9 cellular contexts compared by ENCODE assay signal in genomic region chr9:75002422-75003023, GRCh38. TPM values are rescaled to one million over a fixed set of nuclear protein-coding genes. Genes with fewer than 3 reads are reported as not detected.
DNase-seq lines count a peak whose midpoint lies in the region; ATAC-seq and TF ChIP-seq lines count a peak whose summit lies in the region.
"Had no signal": no experiment of that assay in that cellular context is flagged by ENCODE, and none has a peak within 500 bp of the region (broad histone marks: within the 10 kb centered on the region; RNA-seq: fewer than 3 reads in every experiment).

No MANE protein-coding gene starts in this region.

- POLR2A ChIA-PET in RWPE1 (lab: Yijun Ruan, JAX; ENCODE audit: low non-redundant PET) = no interaction called here
- POLR2A ChIA-PET in activated CD4-positive, alpha-beta memory T cell treated with anti-CD3 and anti-CD28 coated beads, Interleukin-2, amount 10 ng/mL, durations not matched to agents 7 days and 5 days (lab: Charles Lee) = interaction anchor here (3.4 kb wide), 1 partner anchor 50 kb away, joined by 10 read pairs; the partner anchor contains the start of gene C9orf40

- no peak overlapping the region for H3K27ac Mint-ChIP-seq in activated CD4-positive, alpha-beta memory T cell treated with anti-CD3 and anti-CD28 coated beads, Interleukin-2, amount 10 ng/mL, durations not matched to agents 7 days and 5 days
- H3K27ac Mint-ChIP-seq: activated T-cell treated with anti-CD3 and anti-CD28 coated beads, Interleukin-2, amount 50 U/mL, for 24 hours had no signal

- H3K4me3 Mint-ChIP-seq in activated CD4-positive, alpha-beta memory T cell treated with anti-CD3 and anti-CD28 coated beads, Interleukin-2, amount 10 ng/mL, durations not matched to agents 7 days and 5 days = no peak overlapping the region
- H3K4me3 Mint-ChIP-seq: activated T-cell treated with anti-CD3 and anti-CD28 coated beads, Interleukin-2, amount 50 U/mL, for 24 hours had no signal

- CTCF ChIA-PET in RWPE1 (lab: Yijun Ruan, JAX) = interaction anchor here (0.6 to 1.5 kb wide), 4 partner anchors 18 to 229 kb away, joined by 3 to 4 read pairs (median 4); no protein-coding TSS in a partner anchor
- CTCF ChIA-PET in activated CD4-positive, alpha-beta memory T cell treated with anti-CD3 and anti-CD28 coated beads, Interleukin-2, amount 10 ng/mL, durations not matched to agents 7 days and 5 days (lab: Charles Lee) = interaction anchor here (0.6 to 11.2 kb wide), 9 partner anchors 14 to 229 kb away, joined by 3 to 99 read pairs (median 3); partner anchors contain the start of genes C9orf40 and CARNMT1

- H3K27me3 Mint-ChIP-seq in activated CD4-positive, alpha-beta memory T cell treated with anti-CD3 and anti-CD28 coated beads, Interleukin-2, amount 10 ng/mL, durations not matched to agents 7 days and 5 days = no peaks in the 10 kb centered on the region
- H3K27me3 Mint-ChIP-seq: activated T-cell treated with anti-CD3 and anti-CD28 coated beads, Interleukin-2, amount 50 U/mL, for 24 hours had no signal

- ATAC-seq in GM19043 (IDR thresholded peaks at IDR 0.05; ENCODE audit: low read depth, unreplicated experiment) (peak; percentile 28), HG02884 (IDR thresholded peaks at IDR 0.05; ENCODE audit: unreplicated experiment) (peak; percentile 16)

- no peak overlapping the region for H3K27ac ChIP-seq in 22Rv1
- no peak overlapping the region for H3K27ac ChIP-seq in RWPE1

- H3K4me1 Mint-ChIP-seq in activated CD4-positive, alpha-beta memory T cell treated with anti-CD3 and anti-CD28 coated beads, Interleukin-2, amount 10 ng/mL, durations not matched to agents 7 days and 5 days = peaks cover 1% of the 10 kb centered on the region

- no peak for DNase-seq in RWPE1 (ENCODE audit: low spot score)
- DNase-seq in activated CD4-positive, alpha-beta memory T cell treated with anti-CD3 and anti-CD28 coated beads, Interleukin-2, amount 10 ng/mL, durations not matched to agents 7 days and 5 days = no peak
- DNase-seq in islet precursor cell = no peak
- no peak for DNase-seq in NK-92 treated with Interleukin-12 subunit alpha and Interleukin-12 subunit beta, amount 100 ng/mL, for 24 hours (lab: John Stamatoyannopoulos, UW)
- no peak for DNase-seq in COLO829 (ENCODE audit: low spot score)
- DNase-seq: activated T-cell treated with anti-CD3 and anti-CD28 coated beads, Interleukin-2, amount 50 U/mL, for 24 hours had no signal

- H3K36me3 Mint-ChIP-seq in activated CD4-positive, alpha-beta memory T cell treated with anti-CD3 and anti-CD28 coated beads, Interleukin-2, amount 10 ng/mL, durations not matched to agents 7 days and 5 days (ENCODE audit: low read depth) = peaks cover 12% of the 10 kb centered on the region

- peak; percentile 44 for TF ChIP-seq CTCF in 22Rv1 (IDR thresholded peaks at IDR 0.05)
- TF ChIP-seq CTCF in RWPE1 (conservative IDR thresholded peaks at IDR 0.05; ENCODE audit: low read depth) = peak; percentile 34

- no peaks in the 10 kb centered on the region for H3K9me3 Mint-ChIP-seq in activated CD4-positive, alpha-beta memory T cell treated with anti-CD3 and anti-CD28 coated beads, Interleukin-2, amount 10 ng/mL, durations not matched to agents 7 days and 5 days
- H3K9me3 Mint-ChIP-seq: activated T-cell treated with anti-CD3 and anti-CD28 coated beads, Interleukin-2, amount 50 U/mL, for 24 hours had no signal

RNA-seq across cellular contexts. Expression of gene CARNMT1, which starts 25.6 kb away (rescaled TPM):
- 10 to 100 TPM; 31.1 to 33.2 TPM for total RNA-seq in activated CD4-positive, alpha-beta memory T cell treated with anti-CD3 and anti-CD28 coated beads, Interleukin-2, amount 10 ng/mL, durations not matched to agents 7 days and 5 days

RNA-seq across cellular contexts. Expression of gene C9orf40, which starts 49.8 kb away (rescaled TPM):
- 10 to 100 TPM; 22.2 to 23.4 TPM for total RNA-seq in activated CD4-positive, alpha-beta memory T cell treated with anti-CD3 and anti-CD28 coated beads, Interleukin-2, amount 10 ng/mL, durations not matched to agents 7 days and 5 days
